8 cellular contexts compared by ENCODE assay signal in the genomic region with DNA sequence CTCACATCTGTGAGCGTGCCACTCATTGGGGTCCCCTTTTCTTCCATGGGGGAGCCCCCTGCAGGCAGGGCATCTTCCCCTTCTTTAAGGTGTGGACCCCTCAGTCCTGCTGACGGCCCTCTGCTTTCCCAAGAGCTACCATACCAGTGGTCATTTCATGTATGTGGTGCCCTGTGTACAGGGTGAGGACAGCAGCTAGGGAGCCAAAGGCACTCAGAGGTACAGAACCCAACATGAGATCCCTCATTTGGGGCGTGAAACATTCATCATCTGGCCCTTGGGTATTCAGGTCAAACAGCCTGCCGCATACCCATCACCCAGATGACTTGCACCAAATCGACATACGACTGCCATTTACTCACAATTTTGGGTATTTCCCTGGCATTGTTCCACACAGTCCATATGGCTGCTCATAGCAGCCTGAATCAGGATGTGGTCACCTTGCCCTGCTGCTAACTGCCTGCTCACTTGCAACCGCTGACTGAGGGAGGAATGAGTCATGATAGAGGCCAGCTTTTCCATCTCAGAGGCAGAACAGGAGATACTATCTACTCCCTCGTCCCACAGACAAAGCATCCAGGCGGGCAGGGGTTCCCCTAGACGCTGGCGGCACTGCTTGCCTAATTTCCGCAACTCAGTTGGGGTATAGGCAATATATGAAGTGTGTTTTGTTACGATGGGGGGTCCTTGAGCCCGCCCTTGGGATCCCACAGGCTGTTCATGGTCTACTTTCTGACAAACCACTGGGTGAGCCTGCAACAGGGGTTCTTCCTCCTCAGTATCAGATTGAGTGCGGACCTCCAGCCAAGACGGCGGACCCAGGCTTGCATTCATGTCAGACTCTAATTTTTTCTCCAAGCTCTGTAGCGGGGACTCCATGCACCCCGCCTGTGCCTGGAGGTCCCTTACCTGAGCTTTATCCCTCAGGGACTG.
DNase-seq lines count a peak whose midpoint lies in the region; ATAC-seq and TF ChIP-seq lines count a peak whose summit lies in the region.

No MANE protein-coding gene starts in this region.

- CTCF ChIA-PET in activated CD8-positive, alpha-beta T cell treated with anti-CD3 and anti-CD28 coated beads for 36 hours (lab: Charles Lee), result no interaction called here
- CTCF ChIA-PET in activated CD8-positive, alpha-beta T cell treated with anti-CD3 and anti-CD28 coated beads, Interleukin-2, amount 10 ng/mL, durations not matched to agents 7 days and 5 days (lab: Charles Lee), result no interaction called here

- H3K4me1 Mint-ChIP-seq in activated CD8-positive, alpha-beta T cell treated with anti-CD3 and anti-CD28 coated beads for 36 hours (ENCODE audit: low read depth), result no peaks in the 10 kb centered on the region
- no peaks in the 10 kb centered on the region for H3K4me1 Mint-ChIP-seq in activated CD8-positive, alpha-beta T cell treated with anti-CD3 and anti-CD28 coated beads, Interleukin-2, amount 10 ng/mL, durations not matched to agents 7 days and 5 days (ENCODE audit: low read depth)

- H3K4me3 ChIP-seq in left lung, result no peak overlapping the region

- H3K36me3 ChIP-seq in left lung, result no peaks in the 10 kb centered on the region

- peak; percentile 92 for ATAC-seq in activated CD8-positive, alpha-beta T cell treated with anti-CD3 and anti-CD28 coated beads for 36 hours
- ATAC-seq in activated CD8-positive, alpha-beta T cell treated with anti-CD3 and anti-CD28 coated beads, Interleukin-2, amount 10 ng/mL, durations not matched to agents 7 days and 5 days, result no peak
- ATAC-seq in HG02759 (IDR thresholded peaks at IDR 0.05; ENCODE audit: unreplicated experiment) (peak; percentile 73), left lung (no peak)

- H3K27me3 Mint-ChIP-seq in activated CD8-positive, alpha-beta T cell treated with anti-CD3 and anti-CD28 coated beads for 36 hours, result no peaks in the 10 kb centered on the region
- H3K27me3 Mint-ChIP-seq in activated CD8-positive, alpha-beta T cell treated with anti-CD3 and anti-CD28 coated beads, Interleukin-2, amount 10 ng/mL, durations not matched to agents 7 days and 5 days (ENCODE audit: low read depth), result no peaks in the 10 kb centered on the region

- H3K27me3 ChIP-seq in left lung, result no peaks in the 10 kb centered on the region

- peaks cover 8% of the 10 kb centered on the region for H3K9me3 Mint-ChIP-seq in activated CD8-positive, alpha-beta T cell treated with anti-CD3 and anti-CD28 coated beads for 36 hours
- H3K9me3 Mint-ChIP-seq in activated CD8-positive, alpha-beta T cell treated with anti-CD3 and anti-CD28 coated beads, Interleukin-2, amount 10 ng/mL, durations not matched to agents 7 days and 5 days (ENCODE audit: insufficient read depth), result peaks cover 9% of the 10 kb centered on the region

- peaks cover 0 to 32% of the 10 kb centered on the region in 2 donors for H3K9me3 ChIP-seq in left lung

- no peak overlapping the region for H3K27ac Mint-ChIP-seq in activated CD8-positive, alpha-beta T cell treated with anti-CD3 and anti-CD28 coated beads for 36 hours
- no peak overlapping the region for H3K27ac Mint-ChIP-seq in activated CD8-positive, alpha-beta T cell treated with anti-CD3 and anti-CD28 coated beads, Interleukin-2, amount 10 ng/mL, durations not matched to agents 7 days and 5 days

- no peaks in the 10 kb centered on the region for H3K36me3 Mint-ChIP-seq in activated CD8-positive, alpha-beta T cell treated with anti-CD3 and anti-CD28 coated beads for 36 hours (ENCODE audit: low read depth)
- no peaks in the 10 kb centered on the region for H3K36me3 Mint-ChIP-seq in activated CD8-positive, alpha-beta T cell treated with anti-CD3 and anti-CD28 coated beads, Interleukin-2, amount 10 ng/mL, durations not matched to agents 7 days and 5 days (ENCODE audit: low read depth)

- intact Hi-C loops in activated CD8-positive, alpha-beta T cell treated with anti-CD3 and anti-CD28 coated beads for 36 hours (cut with micrococcal nuclease), result no loop called here
- intact Hi-C loops in left lung (cut with DNase I), result no loop called here

- no peak overlapping the region for H3K27ac ChIP-seq in epithelial cell of prostate
- no peak overlapping the region for H3K27ac ChIP-seq in left lung

- no peaks in the 10 kb centered on the region for H3K4me1 ChIP-seq in left lung

- H3K4me3 Mint-ChIP-seq in activated CD8-positive, alpha-beta T cell treated with anti-CD3 and anti-CD28 coated beads for 36 hours, result no peak overlapping the region
- H3K4me3 Mint-ChIP-seq in activated CD8-positive, alpha-beta T cell treated with anti-CD3 and anti-CD28 coated beads, Interleukin-2, amount 10 ng/mL, durations not matched to agents 7 days and 5 days, result no peak overlapping the region

- DNase-seq in activated CD8-positive, alpha-beta T cell treated with anti-CD3 and anti-CD28 coated beads for 36 hours, result peak; percentile 52
- no peak for DNase-seq in activated CD8-positive, alpha-beta T cell treated with anti-CD3 and anti-CD28 coated beads, Interleukin-2, amount 10 ng/mL, durations not matched to agents 7 days and 5 days
- DNase-seq in NOMO-1 (lab: John Stamatoyannopoulos, UW; ENCODE audit: unreplicated experiment in 2 of 2) (peak; percentile 74 to 86), epithelial cell of prostate (ENCODE audit: low read depth, low spot score) (peak; percentile 84), mesenteric fat pad (ENCODE audit: low spot score) (no peak), left lung (no peak), germinal center (ENCODE audit: low spot score) (no peak)

- TF ChIP-seq CTCF in activated CD8-positive, alpha-beta T cell treated with anti-CD3 and anti-CD28 coated beads for 36 hours (IDR thresholded peaks at IDR 0.05), result no peak
- no peak for TF ChIP-seq CTCF in left lung (IDR thresholded peaks at IDR 0.05)

- POLR2A ChIA-PET in activated CD8-positive, alpha-beta T cell treated with anti-CD3 and anti-CD28 coated beads for 36 hours (lab: Charles Lee), result no interaction called here
- POLR2A ChIA-PET in activated CD8-positive, alpha-beta T cell treated with anti-CD3 and anti-CD28 coated beads, Interleukin-2, amount 10 ng/mL, durations not matched to agents 7 days and 5 days (lab: Charles Lee), result no interaction called here

Comparison
In these comparisons a context has a peak if more than half of its experiments do, and no peak if none do; other contexts are left out.
1. ATAC-seq: peak in activated CD8-positive, alpha-beta T cell treated with anti-CD3 and anti-CD28 coated beads for 36 hours (single experiment) and HG02759 (single experiment); none in activated CD8-positive, alpha-beta T cell treated with anti-CD3 and anti-CD28 coated beads, Interleukin-2, amount 10 ng/mL, durations not matched to agents 7 days and 5 days (single experiment) and left lung (single experiment).
2. DNase-seq: peak in activated CD8-positive, alpha-beta T cell treated with anti-CD3 and anti-CD28 coated beads for 36 hours (single experiment), NOMO-1 (2 of 2) and epithelial cell of prostate (single experiment); none in activated CD8-positive, alpha-beta T cell treated with anti-CD3 and anti-CD28 coated beads, Interleukin-2, amount 10 ng/mL, durations not matched to agents 7 days and 5 days (single experiment), mesenteric fat pad (single experiment), left lung (0 of 2) and germinal center (single experiment).